7 cellular contexts compared by ENCODE assay signal in the genomic region with DNA sequence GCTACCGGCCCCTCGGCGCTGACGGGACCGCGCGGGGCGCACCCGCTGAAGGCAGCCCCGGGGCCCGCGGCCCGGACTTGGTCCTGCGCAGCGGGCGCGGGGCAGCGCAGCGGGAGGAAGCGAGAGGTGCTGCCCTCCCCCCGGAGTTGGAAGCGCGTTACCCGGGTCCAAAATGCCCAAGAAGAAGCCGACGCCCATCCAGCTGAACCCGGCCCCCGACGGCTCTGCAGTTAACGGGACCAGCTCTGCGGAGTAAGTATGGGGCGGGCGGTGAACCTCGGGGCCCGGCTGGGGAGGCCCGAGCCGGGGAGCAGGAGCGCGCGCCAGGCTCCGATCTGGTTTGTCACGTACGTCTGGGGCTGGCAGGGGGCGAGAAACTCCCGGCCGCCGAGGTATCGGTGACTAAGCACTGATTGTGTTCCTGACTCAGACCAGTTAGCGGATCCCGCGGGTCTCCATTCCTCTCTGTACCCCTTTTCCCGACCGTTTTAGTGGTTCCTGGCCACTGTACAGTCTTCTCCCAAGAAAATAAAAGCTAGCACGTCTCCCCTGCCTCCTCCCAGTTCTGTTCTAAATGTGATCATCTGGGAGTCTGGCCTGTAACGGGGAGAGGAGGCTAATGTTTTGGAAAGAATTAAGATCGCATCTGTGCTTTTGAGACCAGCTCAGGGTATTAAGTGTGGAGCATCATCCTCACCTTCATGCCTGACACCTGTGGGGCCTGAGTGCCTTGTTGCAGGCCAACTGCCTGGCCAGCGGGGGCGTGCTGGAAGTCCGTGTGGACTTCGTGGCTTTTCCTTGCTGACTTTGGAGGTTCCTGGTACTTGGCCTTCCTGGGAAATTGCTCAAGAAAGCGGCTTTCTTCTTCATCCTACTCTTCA.
DNase-seq lines count a peak whose midpoint lies in the region; ATAC-seq and TF ChIP-seq lines count a peak whose summit lies in the region.

No MANE protein-coding gene starts in this region.

- H3K4me1 ChIP-seq in mucosa of stomach (ENCODE audit: control insufficient read depth, insufficient read depth, low read length): peaks cover 5% of the 10 kb centered on the region

- no peaks in the 10 kb centered on the region for H3K27me3 ChIP-seq in mucosa of stomach (ENCODE audit: control insufficient read depth, insufficient read depth, low read length)

- no peaks in the 10 kb centered on the region for H3K9me3 ChIP-seq in mucosa of stomach (ENCODE audit: control insufficient read depth, low read length)

- no peaks in the 10 kb centered on the region for H3K36me3 ChIP-seq in mucosa of stomach (ENCODE audit: control insufficient read depth, insufficient read depth, low read length)

- peak overlapping the region; percentile 65 for H3K9ac ChIP-seq in mucosa of stomach (ENCODE audit: low read length)

- DNase-seq in NCI-H82 (lab: John Stamatoyannopoulos, UW): peak; percentile 66
- peak; percentile 64 for DNase-seq in activated T-cell treated with anti-CD3 and anti-CD28 coated beads for 1 hour (ENCODE audit: low read depth)
- DNase-seq in epidermal melanocyte (ENCODE audit: insufficient read length, low spot score): peak; percentile 24
- DNase-seq in stimulated activated CD8-positive, alpha-beta memory T cell treated with anti-CD3 and anti-CD28 coated beads, Interleukin-4, amount 100 ng/mL, for 4 hours (ENCODE audit: low read depth in 2 of 2, low spot score in 1 of 2): peak; percentile 52 to 68

- peak; percentile 72 for TF ChIP-seq CTCF in GM12872 (IDR thresholded peaks at IDR 0.05; ENCODE audit: insufficient read depth, low read depth, low read length)

- H3K4me3 ChIP-seq in mucosa of stomach (ENCODE audit: low read length): peak overlapping the region; percentile 51

- peak; percentile 15 for ATAC-seq in HG02588 (IDR thresholded peaks at IDR 0.05; ENCODE audit: unreplicated experiment)

Comparison
In these comparisons a context has a peak if more than half of its experiments do, and no peak if none do; other contexts are left out.
1. Peak in every context shown above with its lines: DNase-seq, ATAC-seq and H3K4me3 ChIP-seq.